ENCODE assay signal across 8 cellular contexts in genomic region chr3:52299815-52300611, GRCh38. TPM values are rescaled to one million over a fixed set of nuclear protein-coding genes. Genes with fewer than 3 reads are reported as not detected.
DNase-seq lines count a peak whose midpoint lies in the region; ATAC-seq and TF ChIP-seq lines count a peak whose summit lies in the region.

No MANE protein-coding gene starts in this region.

- TF ChIP-seq POLR2A in spleen (IDR thresholded peaks at IDR 0.05) = no peak

- H3K9me3 Mint-ChIP-seq in activated T-cell treated with anti-CD3 and anti-CD28 coated beads, Interleukin-2, amount 50 U/mL, for 72 hours = no peaks in the 10 kb centered on the region

- no peaks in the 10 kb centered on the region for H4K20me1 ChIP-seq in SK-N-SH (ENCODE audit: insufficient read depth)

- DNase-seq in activated T-cell treated with anti-CD3 and anti-CD28 coated beads, Interleukin-2, amount 50 U/mL, for 72 hours = no peak
- DNase-seq in activated T-cell treated with anti-CD3 and anti-CD28 coated beads, Interleukin-2, amount 50 U/mL, for 1 hour = no peak
- DNase-seq in SK-N-SH = peak; percentile 76
- no peak for DNase-seq in right atrium auricular region (ENCODE audit: low spot score)
- DNase-seq in spleen = no peak
- DNase-seq in NCI-H1436 treated with DMSO at 0.1 percent for 48 hours (lab: John Stamatoyannopoulos, UW) = no peak

- 30% methylated on average over 11 of the region's 14 CpGs for WGBS in SK-N-SH (ENCODE audit: low lambda C conversion rate)
- 18 to 33% (median 19%) methylated on average over 8 to 14 of the region's 14 CpGs for WGBS in spleen, 5 donors

- CTCF ChIA-PET in SK-N-SH (lab: Yijun Ruan, JAX) = interaction anchor here (1.0 to 16.0 kb wide), 8 partner anchors 9 to 80 kb away, joined by 3 to 504 read pairs (median 6); no protein-coding TSS in a partner anchor

- H3K4me3 Mint-ChIP-seq in activated T-cell treated with anti-CD3 and anti-CD28 coated beads, Interleukin-2, amount 50 U/mL, for 72 hours = no peak overlapping the region

- H2AFZ ChIP-seq in SK-N-SH (ENCODE audit: low read depth) = no peak overlapping the region

- TF ChIP-seq EP300 in SK-N-SH (IDR thresholded peaks at IDR 0.05; ENCODE audit: borderline replicate concordance in 1 of 2, low read depth in 1 of 2, low read length in 1 of 2) = no peak

- peaks cover 5% of the 10 kb centered on the region for H3F3A ChIP-seq in SK-N-SH (replicated peaks; ENCODE audit: insufficient read depth)

- H3K9me3 ChIP-seq in SK-N-SH (no peaks in the 10 kb centered on the region), right atrium auricular region (no peaks in the 10 kb centered on the region), spleen (no peaks in the 10 kb centered on the region)

- H3K4me3 ChIP-seq in SK-N-SH (ENCODE audit: low read depth in 2 of 2, low read length in 1 of 2) (no peak overlapping the region), right atrium auricular region (no peak overlapping the region), spleen (no peak overlapping the region)

- peak overlapping the region; percentile 69 for H3K4me2 ChIP-seq in SK-N-SH

- TF ChIP-seq RAD21 in SK-N-SH (IDR thresholded peaks at IDR 0.05; ENCODE audit: low read length) = 0 out of 2 replicates have a peak, but pooled peaks have one; percentile 28

- no peaks in the 10 kb centered on the region for H3K27me3 Mint-ChIP-seq in activated T-cell treated with anti-CD3 and anti-CD28 coated beads, Interleukin-2, amount 50 U/mL, for 72 hours (ENCODE audit: low read depth)

- POLR2A ChIA-PET in SK-N-SH (lab: Yijun Ruan, JAX) = interaction anchor here (1.1 to 3.3 kb wide), 4 partner anchors 12 to 22 kb away, joined by 3 to 16 read pairs (median 6); partner anchors contain the start of genes GLYCTK and WDR82

- TF ChIP-seq CTCF in SK-N-SH (IDR thresholded peaks at IDR 0.05) = peak; percentile 28; the same call in 1 of the 2 replicates
- no peak for TF ChIP-seq CTCF in right atrium auricular region (IDR thresholded peaks at IDR 0.05)
- TF ChIP-seq CTCF in spleen (IDR thresholded peaks at IDR 0.05 in 8 of 11, conservative IDR thresholded peaks at IDR 0.05 in 3 of 11) = peak in 9 of 11 experiments; percentile 7 to 59 (median 31)

- H3K9ac ChIP-seq in SK-N-SH = peak overlapping the region; percentile 34; the same call in 1 of the 2 replicates

- ATAC-seq in activated T-cell treated with anti-CD3 and anti-CD28 coated beads, Interleukin-2, amount 50 U/mL, for 72 hours (replicated peaks in 1 of 2) = peak; percentile 18 to 26
- ATAC-seq in HG03159 (IDR thresholded peaks at IDR 0.05; ENCODE audit: unreplicated experiment) (no peak), GM21528 (IDR thresholded peaks at IDR 0.05; ENCODE audit: low FRiP score, unreplicated experiment) (no peak)

- H3K27ac ChIP-seq in SK-N-SH (ENCODE audit: low read depth in 2 of 2, low read length in 1 of 2) (peak overlapping the region; percentile 60 to 91), right atrium auricular region (peak overlapping the region; percentile 52 to 70), spleen (peak overlapping the region in 1 of 8 donors; percentile 5)

- no peaks in the 10 kb centered on the region for H3K27me3 ChIP-seq in SK-N-SH (ENCODE audit: insufficient read depth)
- H3K27me3 ChIP-seq in right atrium auricular region = no peaks in the 10 kb centered on the region
- H3K27me3 ChIP-seq in spleen (replicated peaks in 1 of 7) = no peaks in the 10 kb centered on the region

- no peaks in the 10 kb centered on the region for H3K36me3 Mint-ChIP-seq in activated T-cell treated with anti-CD3 and anti-CD28 coated beads, Interleukin-2, amount 50 U/mL, for 72 hours (ENCODE audit: insufficient read depth in 2 of 2)

- H3K36me3 ChIP-seq in SK-N-SH (replicated peaks in 1 of 2; ENCODE audit: control insufficient read depth in 1 of 2, insufficient read depth in 2 of 2, low read length in 1 of 2) (no peaks in the 10 kb centered on the region), right atrium auricular region (no peaks in the 10 kb centered on the region), spleen (peaks cover 0 to 38% (median 7%) of the 10 kb centered on the region in 6 donors)

- H3K4me1 ChIP-seq in SK-N-SH (ENCODE audit: control insufficient read depth in 1 of 2, insufficient read depth in 2 of 2, low read depth in 1 of 2, low read length in 1 of 2) = peaks cover 17 to 74% of the 10 kb centered on the region in 2 experiments; a peak in 2 of 4 replicates
- peaks cover 0 to 28% of the 10 kb centered on the region in 2 donors for H3K4me1 ChIP-seq in right atrium auricular region
- H3K4me1 ChIP-seq in spleen = peaks cover 0 to 41% (median 11%) of the 10 kb centered on the region in 6 donors

- intact Hi-C loops in spleen (cut with DNase I; ENCODE audit: low total_unique reads) = no loop called here

- H3K4me1 Mint-ChIP-seq in activated T-cell treated with anti-CD3 and anti-CD28 coated beads, Interleukin-2, amount 50 U/mL, for 72 hours (ENCODE audit: low read depth) = peaks cover 6% of the 10 kb centered on the region

- H3K27ac Mint-ChIP-seq in activated T-cell treated with anti-CD3 and anti-CD28 coated beads, Interleukin-2, amount 50 U/mL, for 72 hours = no peak overlapping the region

- no peaks in the 10 kb centered on the region for H3K9me2 ChIP-seq in SK-N-SH

- no peaks in the 10 kb centered on the region for H3K79me2 ChIP-seq in SK-N-SH (ENCODE audit: insufficient read depth)

TF ChIP-seq in SK-N-SH, 30 proteins besides CTCF, POLR2A, EP300 and RAD21:
- TF ChIP-seq GABPA (IDR thresholded peaks at IDR 0.05; ENCODE audit: low read depth) (no peak), NRF1 (IDR thresholded peaks at IDR 0.05; ENCODE audit: low read depth, low read length) (no peak), RCOR1 (IDR thresholded peaks at IDR 0.05; ENCODE audit: low read length) (no peak), GATA2 (CRISPR knock-in tag; IDR thresholded peaks at IDR 0.05) (no peak), FOXM1 (IDR thresholded peaks at IDR 0.05; ENCODE audit: low read depth) (no peak), POLR2AphosphoS5 (IDR thresholded peaks at IDR 0.05; ENCODE audit: low read depth, low read length) (no peak), MEF2A (IDR thresholded peaks at IDR 0.05; ENCODE audit: borderline replicate concordance, low read depth) (no peak), TEAD4 (IDR thresholded peaks at IDR 0.05; ENCODE audit: borderline replicate concordance, insufficient read depth) (no peak), TCF12 (IDR thresholded peaks at IDR 0.05) (no peak), TAF1 (IDR thresholded peaks at IDR 0.05; ENCODE audit: borderline replicate concordance, low read depth, low read length) (no peak), FOSL2 (IDR thresholded peaks at IDR 0.05; ENCODE audit: borderline replicate concordance, low read depth) (no peak), JUND (IDR thresholded peaks at IDR 0.05) (no peak), SIN3A (IDR thresholded peaks at IDR 0.05; ENCODE audit: borderline replicate concordance, low read depth, low read length) (no peak), PBX3 (IDR thresholded peaks at IDR 0.05) (no peak)

RNA-seq across cellular contexts. Expression of gene GLYCTK, which starts 12.4 kb away (rescaled TPM):
- total RNA-seq in activated T-cell treated with anti-CD3 and anti-CD28 coated beads, Interleukin-2, amount 50 U/mL, for 72 hours = 10 to 100 TPM; 21.5 to 25.4 TPM
- 16.8 and 18.8 TPM in 2 replicates for polyA plus RNA-seq in SK-N-SH (2012; rRNA removed)
- 4.5 and 7.4 TPM in 2 replicates for polyA plus RNA-seq in SK-N-SH (2012; cell fraction: cytosol; rRNA removed)
- polyA plus RNA-seq in SK-N-SH (2012; cell fraction: nucleus; rRNA removed) = 76.2 and 100 TPM in 2 replicates
- 1 to 10 TPM; 2.0 to 5.4 TPM for total RNA-seq in right atrium auricular region
- total RNA-seq in spleen = 10 to 100 TPM; 13.4 to 31.9 (median 26.8) TPM
- 10 to 100 TPM; 14.9 to 22.5 (median 22.2) TPM for polyA plus RNA-seq in spleen

RNA-seq across cellular contexts. Expression of gene DNAH1, which starts 16.1 kb away (rescaled TPM):
- total RNA-seq in activated T-cell treated with anti-CD3 and anti-CD28 coated beads, Interleukin-2, amount 50 U/mL, for 72 hours = 10 to 100 TPM; 31.4 to 32.4 TPM
- polyA plus RNA-seq in SK-N-SH (2012; rRNA removed) = 5.1 and 6.7 TPM in 2 replicates
- polyA plus RNA-seq in SK-N-SH (2012; cell fraction: cytosol; rRNA removed) = 1.2 and 1.4 TPM in 2 replicates
- 34.4 and 46.8 TPM in 2 replicates for polyA plus RNA-seq in SK-N-SH (2012; cell fraction: nucleus; rRNA removed)
- 1 to 10 TPM; 1.5 to 2.5 TPM for total RNA-seq in right atrium auricular region
- 10 to 100 TPM; 21.0 to 35.8 (median 27.1) TPM for total RNA-seq in spleen
- 10 to 100 TPM in 1 of 3 donors, 1 to 10 TPM in 2; 4.9 to 10.1 (median 9.7) TPM for polyA plus RNA-seq in spleen

RNA-seq across cellular contexts. Expression of gene WDR82, which starts 21.6 kb away (rescaled TPM):
- 100 to 1,000 TPM; 113 to 120 TPM for total RNA-seq in activated T-cell treated with anti-CD3 and anti-CD28 coated beads, Interleukin-2, amount 50 U/mL, for 72 hours
- polyA plus RNA-seq in SK-N-SH (2012; rRNA removed) (41.2 and 57.8 TPM in 2 replicates), spleen (10 to 100 TPM; 20.9 to 35.8 (median 23.6) TPM)
- 55.6 and 67.2 TPM in 2 replicates for polyA plus RNA-seq in SK-N-SH (2012; cell fraction: cytosol; rRNA removed)
- polyA plus RNA-seq in SK-N-SH (2012; cell fraction: nucleus; rRNA removed) = 11.1 and 24.5 TPM in 2 replicates
- total RNA-seq in right atrium auricular region (10 to 100 TPM; 43.2 to 43.8 TPM), spleen (10 to 100 TPM; 60.5 to 80.6 (median 72.0) TPM)

RNA-seq across cellular contexts. Expression of gene PPM1M, which starts 54.5 kb away (rescaled TPM):
- total RNA-seq in activated T-cell treated with anti-CD3 and anti-CD28 coated beads, Interleukin-2, amount 50 U/mL, for 72 hours = 100 to 1,000 TPM; 119 to 121 TPM
- 19.2 and 23.9 TPM in 2 replicates for polyA plus RNA-seq in SK-N-SH (2012; rRNA removed)
- 11.7 and 15.6 TPM in 2 replicates for polyA plus RNA-seq in SK-N-SH (2012; cell fraction: cytosol; rRNA removed)
- 56.2 and 60.9 TPM in 2 replicates for polyA plus RNA-seq in SK-N-SH (2012; cell fraction: nucleus; rRNA removed)
- total RNA-seq in right atrium auricular region = 1 to 10 TPM; 5.7 to 8.1 TPM
- 10 to 100 TPM; 26.3 to 77.8 (median 55.8) TPM for total RNA-seq in spleen
- polyA plus RNA-seq in spleen = 10 to 100 TPM; 29.2 to 37.2 (median 33.6) TPM

Comparison
In these comparisons a context has a peak if more than half of its experiments do, and no peak if none do; other contexts are left out.
1. ATAC-seq: peak in activated T-cell treated with anti-CD3 and anti-CD28 coated beads, Interleukin-2, amount 50 U/mL, for 72 hours (2 of 2); none in HG03159 (single experiment) and GM21528 (single experiment).
2. CTCF ChIP-seq: peak in SK-N-SH (single experiment) and spleen (9 of 11); none in right atrium auricular region (0 of 2).
3. RNA of gene DNAH1, which starts 16.1 kb away (total RNA-seq): 31.4 to 32.4 TPM in activated T-cell treated with anti-CD3 and anti-CD28 coated beads, Interleukin-2, amount 50 U/mL, for 72 hours and 21.0 to 35.8 TPM in spleen; 1.5 to 2.5 TPM in right atrium auricular region; every median in the first group is over 4 times any median in the second.